1 cellular context compared by ENCODE assay signal in the genomic region with DNA sequence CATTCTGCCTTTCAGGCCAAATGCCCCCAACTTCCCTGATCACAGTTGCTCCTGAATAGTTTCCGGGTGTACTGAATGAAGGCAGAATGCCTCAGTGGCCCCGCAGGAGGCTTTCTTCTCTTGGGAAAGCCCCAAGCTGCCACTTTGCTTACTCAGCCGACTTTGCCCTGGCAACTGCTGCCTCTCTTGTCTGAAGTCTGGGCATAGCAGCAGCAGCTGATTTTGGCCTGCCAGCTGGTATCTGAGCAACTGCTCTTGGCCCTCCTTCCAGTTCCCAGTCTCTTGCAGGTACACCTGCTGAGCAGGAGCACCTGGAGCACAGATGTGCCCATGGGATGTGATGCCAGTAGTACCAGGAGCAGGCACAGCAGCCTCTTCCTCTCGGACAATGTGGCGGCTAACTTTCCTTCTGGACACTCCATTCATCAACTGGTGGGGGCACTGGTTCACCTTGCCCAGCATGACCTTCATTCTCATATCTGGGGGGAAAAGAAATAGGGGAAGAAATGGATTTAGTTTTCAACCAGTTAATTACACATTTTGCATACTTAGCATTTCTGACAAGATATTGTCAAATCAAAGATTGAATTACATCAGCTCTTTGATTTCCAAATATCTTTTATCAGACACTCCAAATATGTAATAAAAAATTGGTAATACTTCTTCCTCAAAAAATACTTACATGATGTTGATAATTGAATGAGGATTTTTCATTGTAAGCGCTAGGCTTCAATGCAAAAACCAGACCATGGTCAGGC.
TF ChIP-seq lines count a peak whose summit lies in the region.

No MANE protein-coding gene starts in this region.

TF ChIP-seq in GM12878, 131 proteins besides CTCF, POLR2A, EP300 and RAD21 (continued from another document):
- TF ChIP-seq ZNF592 (IDR thresholded peaks at IDR 0.05) (no peak), PAX8 (IDR thresholded peaks at IDR 0.05) (no peak), PBX3 (IDR thresholded peaks at IDR 0.05; ENCODE audit: insufficient replicate concordance, low read depth, low read length) (no peak), CHD4 (IDR thresholded peaks at IDR 0.05) (no peak), MXI1 (IDR thresholded peaks at IDR 0.05; ENCODE audit: low read depth, low read length) (no peak), BRCA1 (IDR thresholded peaks at IDR 0.05; ENCODE audit: low read depth, low read length) (no peak), EED (IDR thresholded peaks at IDR 0.05; ENCODE audit: low read depth) (no peak), ZSCAN29 (IDR thresholded peaks at IDR 0.05) (no peak), EZH2 (IDR thresholded peaks at IDR 0.05; ENCODE audit: borderline replicate concordance, control insufficient read depth, low read depth, low read length) (no peak), EGR1 (IDR thresholded peaks at IDR 0.05; ENCODE audit: borderline replicate concordance in 1 of 2, low read depth in 2 of 2, low read length in 2 of 2) (no peak), E2F8 (IDR thresholded peaks at IDR 0.05; ENCODE audit: low read depth, partially characterized antibody) (no peak), DPF2 (IDR thresholded peaks at IDR 0.05) (no peak), SREBF2 (IDR thresholded peaks at IDR 0.05; ENCODE audit: low read length) (no peak)
- TF ChIP-seq, protein P1, sequence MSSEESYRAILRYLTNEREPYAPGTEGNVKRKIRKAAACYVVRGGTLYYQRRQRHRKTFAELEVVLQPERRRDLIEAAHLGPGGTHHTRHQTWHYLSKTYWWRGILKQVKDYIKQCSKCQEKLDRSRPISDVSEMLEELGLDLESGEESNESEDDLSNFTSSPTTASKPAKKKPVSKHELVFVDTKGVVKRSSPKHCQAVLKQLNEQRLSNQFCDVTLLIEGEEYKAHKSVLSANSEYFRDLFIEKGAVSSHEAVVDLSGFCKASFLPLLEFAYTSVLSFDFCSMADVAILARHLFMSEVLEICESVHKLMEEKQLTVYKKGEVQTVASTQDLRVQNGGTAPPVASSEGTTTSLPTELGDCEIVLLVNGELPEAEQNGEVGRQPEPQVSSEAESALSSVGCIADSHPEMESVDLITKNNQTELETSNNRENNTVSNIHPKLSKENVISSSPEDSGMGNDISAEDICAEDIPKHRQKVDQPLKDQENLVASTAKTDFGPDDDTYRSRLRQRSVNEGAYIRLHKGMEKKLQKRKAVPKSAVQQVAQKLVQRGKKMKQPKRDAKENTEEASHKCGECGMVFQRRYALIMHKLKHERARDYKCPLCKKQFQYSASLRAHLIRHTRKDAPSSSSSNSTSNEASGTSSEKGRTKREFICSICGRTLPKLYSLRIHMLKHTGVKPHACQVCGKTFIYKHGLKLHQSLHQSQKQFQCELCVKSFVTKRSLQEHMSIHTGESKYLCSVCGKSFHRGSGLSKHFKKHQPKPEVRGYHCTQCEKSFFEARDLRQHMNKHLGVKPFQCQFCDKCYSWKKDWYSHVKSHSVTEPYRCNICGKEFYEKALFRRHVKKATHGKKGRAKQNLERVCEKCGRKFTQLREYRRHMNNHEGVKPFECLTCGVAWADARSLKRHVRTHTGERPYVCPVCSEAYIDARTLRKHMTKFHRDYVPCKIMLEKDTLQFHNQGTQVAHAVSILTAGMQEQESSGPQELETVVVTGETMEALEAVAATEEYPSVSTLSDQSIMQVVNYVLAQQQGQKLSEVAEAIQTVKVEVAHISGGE (CRISPR knock-in tag; IDR thresholded peaks at IDR 0.05), result no peak
- TF ChIP-seq, protein P2, sequence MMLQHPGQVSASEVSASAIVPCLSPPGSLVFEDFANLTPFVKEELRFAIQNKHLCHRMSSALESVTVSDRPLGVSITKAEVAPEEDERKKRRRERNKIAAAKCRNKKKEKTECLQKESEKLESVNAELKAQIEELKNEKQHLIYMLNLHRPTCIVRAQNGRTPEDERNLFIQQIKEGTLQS (IDR thresholded peaks at IDR 0.05; ENCODE audit: borderline replicate concordance, extremely low read depth, low read depth, low read length), result no peak
